In the genomic region with DNA sequence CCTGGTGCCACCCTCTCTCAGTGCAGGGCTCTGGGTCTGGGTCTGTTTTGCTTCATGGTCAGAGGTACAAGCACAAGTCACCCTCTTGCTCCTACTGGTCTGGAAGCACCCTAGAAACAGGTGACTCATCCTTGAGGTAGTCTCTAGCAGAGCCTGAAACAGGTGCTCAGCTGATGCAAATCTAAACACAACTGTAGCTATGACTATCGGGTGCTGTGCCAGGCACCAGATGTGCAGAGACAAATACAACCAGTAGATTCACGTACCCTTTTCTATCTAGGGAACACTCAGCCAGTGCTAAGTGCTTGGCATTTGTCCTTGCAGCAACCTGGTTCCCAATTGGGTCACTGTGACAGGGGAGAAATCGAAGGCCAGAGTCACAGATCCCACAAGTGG, we compare ENCODE assay signal across 13 cellular contexts.
DNase-seq lines count a peak whose midpoint lies in the region; ATAC-seq, FAIRE-seq and TF ChIP-seq lines count a peak whose summit lies in the region.
"Had no signal": no experiment of that assay in that cellular context is flagged by ENCODE, and none has a peak within 500 bp of the region (broad histone marks: within the 10 kb centered on the region; RNA-seq: fewer than 3 reads in every experiment).

No MANE protein-coding gene starts in this region.

- peaks cover 0 to 9% of the 10 kb centered on the region in 2 donors for H3K4me1 ChIP-seq in right atrium auricular region

- no peaks in the 10 kb centered on the region for H3K36me3 ChIP-seq in right atrium auricular region
- H3K36me3 ChIP-seq: MG63, right lobe of liver, SJCRH30 had no signal

- TF ChIP-seq CTCF in right atrium auricular region (IDR thresholded peaks at IDR 0.05) = no peak

- H3K27ac ChIP-seq in right atrium auricular region (no peak overlapping the region), caudate nucleus (ENCODE audit: low read depth, low read length) (peak overlapping the region; percentile 58)
- H3K27ac ChIP-seq: right lobe of liver, SJCRH30 had no signal

- no peaks in the 10 kb centered on the region for H3K9me3 ChIP-seq in right atrium auricular region
- H3K9me3 ChIP-seq: MG63, right lobe of liver, SJCRH30 had no signal

- ATAC-seq in Right ventricle myocardium superior (ENCODE audit: poor library complexity) = peak; percentile 78
- ATAC-seq in HG03175 (IDR thresholded peaks at IDR 0.05; ENCODE audit: unreplicated experiment) = peak; percentile 68

- H3K27me3 ChIP-seq in right atrium auricular region = no peaks in the 10 kb centered on the region
- H3K27me3 ChIP-seq: MG63, right lobe of liver, SJCRH30 had no signal

- intact Hi-C loops in Right ventricle myocardium superior (cut with DNase I) = no loop called here

- H3K4me3 ChIP-seq in right atrium auricular region = no peak overlapping the region
- H3K4me3 ChIP-seq: MG63, right lobe of liver, SJCRH30 had no signal

- DNase-seq in Right ventricle myocardium superior = no peak
- no peak for DNase-seq in right atrium auricular region (ENCODE audit: low spot score)
- DNase-seq in caudate nucleus (lab: John Stamatoyannopoulos, UW) = no peak
- peak; percentile 39 for DNase-seq in urothelium cell line (ENCODE audit: low spot score)
- no peak for DNase-seq in medulla oblongata (ENCODE audit: extremely low spot score)
- DNase-seq in EL = no peak
- no peak for DNase-seq in stimulated activated CD4-positive, alpha-beta T cell treated with anti-CD3 and anti-CD28 coated beads, Interleukin-1b, Interleukin-23, amount 100 ng/mL, for 48 hours
- DNase-seq: DMS79, MG63, right lobe of liver had no signal

- no peak for FAIRE-seq in urothelium cell line (lab: Jason Lieb, UNC)
- FAIRE-seq: GM12892 had no signal
